Comparison of ENCODE assay signal across 1 cellular context in the genomic region with DNA sequence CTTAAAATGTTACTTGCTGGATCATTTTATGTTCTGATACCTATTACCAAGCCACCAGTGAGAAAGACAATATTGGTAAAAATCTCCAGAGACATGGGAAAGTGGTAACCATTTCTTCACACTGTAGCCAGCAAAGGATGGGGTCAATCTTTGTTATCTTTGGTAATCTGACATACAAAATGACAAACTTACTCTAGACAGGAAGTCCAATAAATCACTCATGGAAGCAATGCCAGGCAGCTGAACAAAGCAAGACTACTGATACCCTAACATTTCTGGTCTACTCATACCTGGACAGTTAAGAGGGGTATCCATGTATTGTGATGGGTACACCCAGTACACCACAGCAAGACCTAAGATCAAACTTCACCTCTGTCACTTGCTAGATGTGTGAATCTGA.
TF ChIP-seq lines count a peak whose summit lies in the region.

No MANE protein-coding gene starts in this region.

TF ChIP-seq in GM23338, 12 proteins besides CTCF, POLR2A, EP300 and RAD21:
- TF ChIP-seq, protein P1, sequence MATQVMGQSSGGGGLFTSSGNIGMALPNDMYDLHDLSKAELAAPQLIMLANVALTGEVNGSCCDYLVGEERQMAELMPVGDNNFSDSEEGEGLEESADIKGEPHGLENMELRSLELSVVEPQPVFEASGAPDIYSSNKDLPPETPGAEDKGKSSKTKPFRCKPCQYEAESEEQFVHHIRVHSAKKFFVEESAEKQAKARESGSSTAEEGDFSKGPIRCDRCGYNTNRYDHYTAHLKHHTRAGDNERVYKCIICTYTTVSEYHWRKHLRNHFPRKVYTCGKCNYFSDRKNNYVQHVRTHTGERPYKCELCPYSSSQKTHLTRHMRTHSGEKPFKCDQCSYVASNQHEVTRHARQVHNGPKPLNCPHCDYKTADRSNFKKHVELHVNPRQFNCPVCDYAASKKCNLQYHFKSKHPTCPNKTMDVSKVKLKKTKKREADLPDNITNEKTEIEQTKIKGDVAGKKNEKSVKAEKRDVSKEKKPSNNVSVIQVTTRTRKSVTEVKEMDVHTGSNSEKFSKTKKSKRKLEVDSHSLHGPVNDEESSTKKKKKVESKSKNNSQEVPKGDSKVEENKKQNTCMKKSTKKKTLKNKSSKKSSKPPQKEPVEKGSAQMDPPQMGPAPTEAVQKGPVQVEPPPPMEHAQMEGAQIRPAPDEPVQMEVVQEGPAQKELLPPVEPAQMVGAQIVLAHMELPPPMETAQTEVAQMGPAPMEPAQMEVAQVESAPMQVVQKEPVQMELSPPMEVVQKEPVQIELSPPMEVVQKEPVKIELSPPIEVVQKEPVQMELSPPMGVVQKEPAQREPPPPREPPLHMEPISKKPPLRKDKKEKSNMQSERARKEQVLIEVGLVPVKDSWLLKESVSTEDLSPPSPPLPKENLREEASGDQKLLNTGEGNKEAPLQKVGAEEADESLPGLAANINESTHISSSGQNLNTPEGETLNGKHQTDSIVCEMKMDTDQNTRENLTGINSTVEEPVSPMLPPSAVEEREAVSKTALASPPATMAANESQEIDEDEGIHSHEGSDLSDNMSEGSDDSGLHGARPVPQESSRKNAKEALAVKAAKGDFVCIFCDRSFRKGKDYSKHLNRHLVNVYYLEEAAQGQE (IDR thresholded peaks at IDR 0.05; ENCODE audit: unreplicated experiment): no peak
- TF ChIP-seq EZH2phosphoT487 (IDR thresholded peaks at IDR 0.05; ENCODE audit: unreplicated experiment) (no peak), JUNB (IDR thresholded peaks at IDR 0.05; ENCODE audit: unreplicated experiment) (no peak), EZH2 (IDR thresholded peaks at IDR 0.05; ENCODE audit: low read depth, unreplicated experiment) (no peak), ZNF331 (CRISPR knock-in tag; IDR thresholded peaks at IDR 0.05; ENCODE audit: low read depth) (no peak), NANOG (IDR thresholded peaks at IDR 0.05; ENCODE audit: borderline replicate concordance) (no peak), STAT1 (IDR thresholded peaks at IDR 0.05; ENCODE audit: unreplicated experiment) (no peak), CREB1 (CRISPR knock-in tag; IDR thresholded peaks at IDR 0.05; ENCODE audit: low read depth) (no peak), ZNF114 (CRISPR knock-in tag; IDR thresholded peaks at IDR 0.05) (no peak), POLR2AphosphoS5 (IDR thresholded peaks at IDR 0.05; ENCODE audit: low read depth) (no peak)
- TF ChIP-seq, protein P2, sequence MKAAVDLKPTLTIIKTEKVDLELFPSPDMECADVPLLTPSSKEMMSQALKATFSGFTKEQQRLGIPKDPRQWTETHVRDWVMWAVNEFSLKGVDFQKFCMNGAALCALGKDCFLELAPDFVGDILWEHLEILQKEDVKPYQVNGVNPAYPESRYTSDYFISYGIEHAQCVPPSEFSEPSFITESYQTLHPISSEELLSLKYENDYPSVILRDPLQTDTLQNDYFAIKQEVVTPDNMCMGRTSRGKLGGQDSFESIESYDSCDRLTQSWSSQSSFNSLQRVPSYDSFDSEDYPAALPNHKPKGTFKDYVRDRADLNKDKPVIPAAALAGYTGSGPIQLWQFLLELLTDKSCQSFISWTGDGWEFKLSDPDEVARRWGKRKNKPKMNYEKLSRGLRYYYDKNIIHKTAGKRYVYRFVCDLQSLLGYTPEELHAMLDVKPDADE (IDR thresholded peaks at IDR 0.05): no peak
